Comparison of ENCODE assay signal across 22 cellular contexts in the genomic region with DNA sequence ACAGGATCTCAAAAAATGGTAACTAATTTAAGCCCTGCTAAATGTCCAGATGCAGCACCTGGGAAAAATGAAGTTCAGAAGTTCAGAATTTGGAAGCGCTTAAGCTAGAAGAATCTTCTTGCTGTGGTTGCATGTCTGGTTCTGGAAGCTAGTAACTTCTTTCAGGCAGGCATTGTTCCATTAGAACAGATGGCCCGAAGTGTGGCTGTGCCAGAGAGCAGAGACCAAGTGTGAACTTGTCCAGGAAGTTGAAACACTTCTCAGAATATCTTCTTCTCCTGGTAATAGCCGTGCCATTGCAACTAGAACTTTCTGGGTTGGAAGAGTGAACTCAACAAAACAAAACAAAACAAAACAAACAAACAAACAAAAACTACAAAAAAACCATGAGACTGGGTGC.
DNase-seq lines count a peak whose midpoint lies in the region; ATAC-seq and TF ChIP-seq lines count a peak whose summit lies in the region.
"Had no signal": no experiment of that assay in that cellular context is flagged by ENCODE, and none has a peak within 500 bp of the region (broad histone marks: within the 10 kb centered on the region; RNA-seq: fewer than 3 reads in every experiment).

No MANE protein-coding gene starts in this region.

- H3K4me3 ChIP-seq in mammary epithelial cell (replicated peaks in 1 of 3; ENCODE audit: insufficient read depth in 1 of 3, low read depth in 2 of 3, low read length in 3 of 3) (no peak overlapping the region), cardiac muscle cell (no peak overlapping the region)
- H3K4me3 ChIP-seq: ascending aorta, SJCRH30, skin epidermis had no signal

- no peak for ATAC-seq in HG03432 (IDR thresholded peaks at IDR 0.05; ENCODE audit: unreplicated experiment)
- ATAC-seq: stimulated activated naive CD8-positive, alpha-beta T cell treated with anti-CD3 and anti-CD28 coated beads, Interleukin-15, amount 100 ng/mL, for 72 hours; T-helper 17 cell had no signal

- H3K27me3 ChIP-seq in mammary epithelial cell (ENCODE audit: insufficient read depth, low read length) (no peaks in the 10 kb centered on the region), cardiac muscle cell (no peaks in the 10 kb centered on the region)
- H3K27me3 ChIP-seq: ascending aorta, SJCRH30 had no signal

- H3K27ac ChIP-seq in mammary epithelial cell (ENCODE audit: insufficient read depth, low read depth, low read length) (no peak overlapping the region), cardiac muscle cell (peak overlapping the region; percentile 4)
- H3K27ac ChIP-seq: SJCRH30 had no signal

- peak overlapping the region; percentile 51 for H2AFZ ChIP-seq in mammary epithelial cell (ENCODE audit: low read depth, low read length)

- H3K9me3 ChIP-seq in mammary epithelial cell (replicated peaks; ENCODE audit: insufficient read depth, low read length): no peaks in the 10 kb centered on the region
- no peaks in the 10 kb centered on the region for H3K9me3 ChIP-seq in cardiac muscle cell (ENCODE audit: low read depth)
- H3K9me3 ChIP-seq: ascending aorta, Caco-2, SJCRH30 had no signal

- H4K20me1 ChIP-seq in mammary epithelial cell (ENCODE audit: insufficient read depth, low read length): no peaks in the 10 kb centered on the region

- H3K4me3 Mint-ChIP-seq in MCF 10A (ENCODE audit: unreplicated experiment) (no peak overlapping the region), neural crest cell (no peak overlapping the region)
- H3K4me3 Mint-ChIP-seq: activated CD4-positive, alpha-beta memory T cell treated with anti-CD3 and anti-CD28 coated beads, Interleukin-2, amount 10 ng/mL, durations not matched to agents 7 days and 5 days; activated naive CD4-positive, alpha-beta T cell treated with anti-CD3 and anti-CD28 coated beads, Interleukin-2, amount 10 ng/mL, durations not matched to agents 7 days and 5 days; stimulated activated naive CD8-positive, alpha-beta T cell treated with anti-CD3 and anti-CD28 coated beads, Interleukin-15, amount 100 ng/mL, for 72 hours; T-helper 17 cell had no signal

- no peaks in the 10 kb centered on the region for H3K9me3 Mint-ChIP-seq in MCF 10A (ENCODE audit: unreplicated experiment)
- H3K9me3 Mint-ChIP-seq in neural crest cell: no peaks in the 10 kb centered on the region
- H3K9me3 Mint-ChIP-seq: activated CD4-positive, alpha-beta memory T cell treated with anti-CD3 and anti-CD28 coated beads, Interleukin-2, amount 10 ng/mL, durations not matched to agents 7 days and 5 days; activated naive CD4-positive, alpha-beta T cell treated with anti-CD3 and anti-CD28 coated beads, Interleukin-2, amount 10 ng/mL, durations not matched to agents 7 days and 5 days; stimulated activated naive CD8-positive, alpha-beta T cell treated with anti-CD3 and anti-CD28 coated beads, Interleukin-15, amount 100 ng/mL, for 72 hours had no signal

- POLR2A ChIA-PET in MCF 10A (lab: Yijun Ruan, JAX): no interaction called here

- intact Hi-C loops in mammary epithelial cell (cut with micrococcal nuclease): no loop called here
- intact Hi-C loops in MCF 10A (cut with micrococcal nuclease): no loop called here

- H3K27ac Mint-ChIP-seq in MCF 10A (ENCODE audit: low read depth, unreplicated experiment) (no peak overlapping the region), neural crest cell (ENCODE audit: unreplicated experiment) (peak overlapping the region; percentile 27)
- H3K27ac Mint-ChIP-seq: activated CD4-positive, alpha-beta memory T cell treated with anti-CD3 and anti-CD28 coated beads, Interleukin-2, amount 10 ng/mL, durations not matched to agents 7 days and 5 days; activated naive CD4-positive, alpha-beta T cell treated with anti-CD3 and anti-CD28 coated beads, Interleukin-2, amount 10 ng/mL, durations not matched to agents 7 days and 5 days; stimulated activated naive CD8-positive, alpha-beta T cell treated with anti-CD3 and anti-CD28 coated beads, Interleukin-15, amount 100 ng/mL, for 72 hours; T-helper 17 cell had no signal

- dilution Hi-C loops in mammary epithelial cell (cut with HindIII; ENCODE audit: low sequenced_read_pairs): no loop called here

- H3K4me1 ChIP-seq in mammary epithelial cell (ENCODE audit: insufficient read depth, low read length): no peaks in the 10 kb centered on the region
- H3K4me1 ChIP-seq in cardiac muscle cell (ENCODE audit: low read depth): peaks cover 69% of the 10 kb centered on the region
- H3K4me1 ChIP-seq: SJCRH30 had no signal

- no peaks in the 10 kb centered on the region for H3K79me2 ChIP-seq in mammary epithelial cell (ENCODE audit: insufficient read depth, low read length)

- H3K9ac ChIP-seq in mammary epithelial cell (ENCODE audit: insufficient read depth, low read length): no peak overlapping the region

- TF ChIP-seq CTCF in mammary epithelial cell (conservative IDR thresholded peaks at IDR 0.05 in 1 of 2, IDR thresholded peaks at IDR 0.05 in 1 of 2; ENCODE audit: extremely low read depth in 1 of 2, insufficient read depth in 1 of 2, low read depth in 1 of 2, low read length in 2 of 2): no peak
- TF ChIP-seq CTCF in MCF 10A (IDR thresholded peaks at IDR 0.05; ENCODE audit: unreplicated experiment): no peak
- no peak for TF ChIP-seq CTCF in cardiac muscle cell (IDR thresholded peaks at IDR 0.05; ENCODE audit: low read depth, low read length)
- no peak for TF ChIP-seq CTCF in neural crest cell (conservative IDR thresholded peaks at IDR 0.05)

- in situ Hi-C loops in mammary epithelial cell (cut with MboI; ENCODE audit: low sequenced_read_pairs in 2 of 2): no loop called here

- BruUV-seq in mammary epithelial cell (replicated peaks; lab: Mats Ljungman, UMichigan): no TSS peak
- no TSS peak for BruUV-seq in MCF 10A (replicated peaks; lab: Mats Ljungman, UMichigan)

- H3K4me1 Mint-ChIP-seq in MCF 10A (ENCODE audit: insufficient read depth, unreplicated experiment) (no peaks in the 10 kb centered on the region), neural crest cell (peaks cover 46% of the 10 kb centered on the region)
- H3K4me1 Mint-ChIP-seq: activated CD4-positive, alpha-beta memory T cell treated with anti-CD3 and anti-CD28 coated beads, Interleukin-2, amount 10 ng/mL, durations not matched to agents 7 days and 5 days; activated naive CD4-positive, alpha-beta T cell treated with anti-CD3 and anti-CD28 coated beads, Interleukin-2, amount 10 ng/mL, durations not matched to agents 7 days and 5 days; stimulated activated naive CD8-positive, alpha-beta T cell treated with anti-CD3 and anti-CD28 coated beads, Interleukin-15, amount 100 ng/mL, for 72 hours; T-helper 17 cell had no signal

- WGBS in mammary epithelial cell (ENCODE audit: low coverage, missing lambda C conversion rate): 0% methylated on average over 3 of the region's 3 CpGs

- no peak overlapping the region for H3K4me2 ChIP-seq in mammary epithelial cell (ENCODE audit: insufficient read depth, low read depth, low read length)

- no peaks in the 10 kb centered on the region for H3K27me3 Mint-ChIP-seq in MCF 10A (ENCODE audit: insufficient read depth, unreplicated experiment)
- H3K27me3 Mint-ChIP-seq in neural crest cell (ENCODE audit: low read depth): no peaks in the 10 kb centered on the region
- H3K27me3 Mint-ChIP-seq: activated CD4-positive, alpha-beta memory T cell treated with anti-CD3 and anti-CD28 coated beads, Interleukin-2, amount 10 ng/mL, durations not matched to agents 7 days and 5 days; activated naive CD4-positive, alpha-beta T cell treated with anti-CD3 and anti-CD28 coated beads, Interleukin-2, amount 10 ng/mL, durations not matched to agents 7 days and 5 days; stimulated activated naive CD8-positive, alpha-beta T cell treated with anti-CD3 and anti-CD28 coated beads, Interleukin-15, amount 100 ng/mL, for 72 hours; T-helper 17 cell had no signal

- peak; percentile 18 for DNase-seq in mammary epithelial cell
- DNase-seq in MCF 10A (ENCODE audit: unreplicated experiment): no peak
- no peak for DNase-seq in cardiac muscle cell (ENCODE audit: low read depth in 1 of 2, low spot score in 1 of 2)
- no peak for DNase-seq in neural crest cell (ENCODE audit: low read depth, low spot score)
- peak; percentile 43 for DNase-seq in ureter (ENCODE audit: low spot score)
- DNase-seq in stimulated activated CD4-positive, alpha-beta T cell treated with anti-CD3 and anti-CD28 coated beads, Interleukin-4, amount 100 ng/mL, for 1 hour: no peak
- no peak for DNase-seq in NCI-H1694 treated with DMSO at 0.1 percent for 48 hours (lab: John Stamatoyannopoulos, UW)
- DNase-seq: 8988T; activated CD4-positive, alpha-beta memory T cell treated with anti-CD3 and anti-CD28 coated beads, Interleukin-2, amount 10 ng/mL, durations not matched to agents 7 days and 5 days; activated naive CD4-positive, alpha-beta T cell treated with anti-CD3 and anti-CD28 coated beads, Interleukin-2, amount 10 ng/mL, durations not matched to agents 7 days and 5 days; activated T-cell treated with anti-CD3 and anti-CD28 coated beads, Interleukin-2, amount 50 U/mL, for 1 hour; Caco-2; KG1; NCI-H1092 treated with DMSO at 0.1 percent for 48 hours; NCI-H69; OCI-M1; SJCRH30; stimulated activated naive CD8-positive, alpha-beta T cell treated with anti-CD3 and anti-CD28 coated beads, Interleukin-15, amount 100 ng/mL, for 72 hours; T-helper 17 cell had no signal

- CTCF ChIA-PET in mammary epithelial cell (lab: Charles Lee; ENCODE audit: low non-redundant PET): no interaction called here
- CTCF ChIA-PET in MCF 10A (lab: Yijun Ruan, JAX): interaction anchor here (0.6 kb wide), 1 partner anchor 58 kb away, joined by 3 read pairs; no protein-coding TSS in a partner anchor

- no peaks in the 10 kb centered on the region for H3K36me3 Mint-ChIP-seq in MCF 10A (ENCODE audit: insufficient read depth, unreplicated experiment)
- H3K36me3 Mint-ChIP-seq in neural crest cell (ENCODE audit: low read depth): no peaks in the 10 kb centered on the region
- H3K36me3 Mint-ChIP-seq: activated naive CD4-positive, alpha-beta T cell treated with anti-CD3 and anti-CD28 coated beads, Interleukin-2, amount 10 ng/mL, durations not matched to agents 7 days and 5 days had no signal

- H3K36me3 ChIP-seq in mammary epithelial cell (ENCODE audit: insufficient read depth, low read length) (no peaks in the 10 kb centered on the region), cardiac muscle cell (no peaks in the 10 kb centered on the region)
- H3K36me3 ChIP-seq: ascending aorta, SJCRH30 had no signal

Comparison
In these comparisons a context has a peak if more than half of its experiments do, and no peak if none do; other contexts are left out.
1. DNase-seq: peak in mammary epithelial cell (single experiment) and ureter (single experiment); none in MCF 10A (single experiment), cardiac muscle cell (0 of 2), neural crest cell (single experiment), stimulated activated CD4-positive, alpha-beta T cell treated with anti-CD3 and anti-CD28 coated beads, Interleukin-4, amount 100 ng/mL, for 1 hour (single experiment) and NCI-H1694 treated with DMSO at 0.1 percent for 48 hours (single experiment).